In genomic region chr21:34008618-34009017, GRCh38 we compare ENCODE assay signal across 16 cellular contexts.
DNase-seq lines count a peak whose midpoint lies in the region; ATAC-seq lines count a peak whose summit lies in the region.
"Had no signal": no experiment of that assay in that cellular context is flagged by ENCODE, and none has a peak within 500 bp of the region (broad histone marks: within the 10 kb centered on the region; RNA-seq: fewer than 3 reads in every experiment).

No MANE protein-coding gene starts in this region.

- H2AFZ ChIP-seq in trophoblast cell (ENCODE audit: insufficient read depth, low read length, poor library complexity): no peak overlapping the region

- H3K27ac ChIP-seq in CD4-positive, CD25-positive, alpha-beta regulatory T cell (ENCODE audit: insufficient read depth, low read length, poor library complexity, severe bottlenecking): no peak overlapping the region
- no peak overlapping the region for H3K27ac ChIP-seq in trophoblast cell (ENCODE audit: low read depth, low read length)
- H3K27ac ChIP-seq: thoracic aorta had no signal

- H3K4me1 ChIP-seq in CD4-positive, CD25-positive, alpha-beta regulatory T cell (ENCODE audit: control insufficient read depth, insufficient read depth, low read length, poor library complexity, severe bottlenecking): no peaks in the 10 kb centered on the region
- no peaks in the 10 kb centered on the region for H3K4me1 ChIP-seq in trophoblast cell (ENCODE audit: control insufficient read depth in 1 of 2, insufficient read depth in 2 of 2, low read length in 2 of 2)
- H3K4me1 ChIP-seq: BE2C had no signal

- no peak overlapping the region for H4K8ac ChIP-seq in trophoblast cell (ENCODE audit: low read depth, low read length)

- no peaks in the 10 kb centered on the region for H3K79me1 ChIP-seq in trophoblast cell (ENCODE audit: low read length)

- H3K4ac ChIP-seq in trophoblast cell (ENCODE audit: low read depth, low read length): no peak overlapping the region

- no CpG with 5 or more reads among the region's 5 CpGs for WGBS in trophoblast cell (ENCODE audit: extremely low coverage, insufficient coverage, insufficient read length)

- peak overlapping the region in 2 of 3 donors; percentile 68 to 82 for H3K27ac Mint-ChIP-seq in CD4-positive, CD25-positive, alpha-beta regulatory T cell
- H3K27ac Mint-ChIP-seq: IgD-negative memory B cell had no signal

- no peak overlapping the region for H3K23ac ChIP-seq in trophoblast cell (ENCODE audit: low read length)

- no peak overlapping the region for H2BK5ac ChIP-seq in trophoblast cell (ENCODE audit: low read depth, low read length, poor library complexity)

- ATAC-seq in CD4-positive, CD25-positive, alpha-beta regulatory T cell (ENCODE audit: low read depth in 2 of 2): no peak
- no peak for ATAC-seq in GM18511 (IDR thresholded peaks at IDR 0.05; ENCODE audit: unreplicated experiment)
- no peak for ATAC-seq in HG03139 (IDR thresholded peaks at IDR 0.05; ENCODE audit: unreplicated experiment)
- ATAC-seq: naive thymus-derived CD8-positive, alpha-beta T cell had no signal

- H4K12ac ChIP-seq in trophoblast cell (ENCODE audit: low read depth, low read length): no peak overlapping the region

- peaks cover 0 to 19% (median 4%) of the 10 kb centered on the region in 7 donors for H3K9me3 Mint-ChIP-seq in CD4-positive, CD25-positive, alpha-beta regulatory T cell

- no peaks in the 10 kb centered on the region for H3K36me3 ChIP-seq in CD4-positive, CD25-positive, alpha-beta regulatory T cell (ENCODE audit: control insufficient read depth, insufficient read depth, low read length)
- H3K36me3 ChIP-seq in trophoblast cell (ENCODE audit: control insufficient read depth in 1 of 2, insufficient read depth in 2 of 2, low read length in 2 of 2): no peaks in the 10 kb centered on the region
- H3K36me3 ChIP-seq: BE2C, thoracic aorta had no signal

- no peaks in the 10 kb centered on the region for H3K27me3 ChIP-seq in CD4-positive, CD25-positive, alpha-beta regulatory T cell (ENCODE audit: control insufficient read depth, insufficient read depth, low read length)
- H3K27me3 ChIP-seq in trophoblast cell (ENCODE audit: insufficient read depth, low read length): no peaks in the 10 kb centered on the region

- H3K4me3 Mint-ChIP-seq in CD4-positive, CD25-positive, alpha-beta regulatory T cell: no peak overlapping the region
- H3K4me3 Mint-ChIP-seq: naive thymus-derived CD8-positive, alpha-beta T cell had no signal

- no peaks in the 10 kb centered on the region for H3K27me3 Mint-ChIP-seq in CD4-positive, CD25-positive, alpha-beta regulatory T cell
- H3K27me3 Mint-ChIP-seq: IgD-negative memory B cell; naive thymus-derived CD8-positive, alpha-beta T cell had no signal

- H2BK12ac ChIP-seq in trophoblast cell (ENCODE audit: low read length): no peak overlapping the region

- H3K9me3 ChIP-seq in CD4-positive, CD25-positive, alpha-beta regulatory T cell (ENCODE audit: control insufficient read depth in 2 of 2, low read length in 2 of 2): peaks cover 4 to 14% of the 10 kb centered on the region in 2 experiments
- peaks cover 3% of the 10 kb centered on the region for H3K9me3 ChIP-seq in trophoblast cell (ENCODE audit: insufficient read depth, low read depth, low read length)
- H3K9me3 ChIP-seq: BE2C, thoracic aorta had no signal

- H2BK120ac ChIP-seq in trophoblast cell (ENCODE audit: insufficient read depth, low read length, poor library complexity): no peak overlapping the region

- H3K14ac ChIP-seq in trophoblast cell (ENCODE audit: low read length): no peak overlapping the region

- DNase-seq in CD4-positive, CD25-positive, alpha-beta regulatory T cell: no peak
- DNase-seq in HCEC 1CT: peak; percentile 21
- peak; percentile 28 for DNase-seq in activated T-helper 9 cell treated with anti-CD3 and anti-CD28 coated beads, Interleukin-2, amount 50 U/mL, for 16 hours (ENCODE audit: low read depth)
- peak; percentile 89 for DNase-seq in stimulated activated CD4-positive, alpha-beta T cell treated with anti-CD3 and anti-CD28 coated beads, Interleukin-1b, Interleukin-23, amount 100 ng/mL, for 48 hours
- DNase-seq in trophoblast cell: no peak
- DNase-seq in NCI-H2227 (lab: John Stamatoyannopoulos, UW; ENCODE audit: unreplicated experiment): no peak
- DNase-seq: BE2C; GOT3; naive thymus-derived CD8-positive, alpha-beta T cell; NCI-H1048; retina had no signal

- H3K4me1 Mint-ChIP-seq in CD4-positive, CD25-positive, alpha-beta regulatory T cell: peaks cover 0 to 12% (median 11%) of the 10 kb centered on the region in 4 donors
- H3K4me1 Mint-ChIP-seq: IgD-negative memory B cell had no signal

- no peak overlapping the region for H2AK5ac ChIP-seq in trophoblast cell (ENCODE audit: low read length)

- no peak overlapping the region for H3K9ac ChIP-seq in trophoblast cell (ENCODE audit: low read length)

- no peak overlapping the region for H4K91ac ChIP-seq in trophoblast cell (ENCODE audit: low read depth, low read length)

- H3K36me3 Mint-ChIP-seq in CD4-positive, CD25-positive, alpha-beta regulatory T cell: peaks cover 5% of the 10 kb centered on the region

- H3K4me2 ChIP-seq in trophoblast cell (ENCODE audit: low read length): no peak overlapping the region

- no peak overlapping the region for H3K4me3 ChIP-seq in CD4-positive, CD25-positive, alpha-beta regulatory T cell (ENCODE audit: low read depth, low read length)
- H3K4me3 ChIP-seq in trophoblast cell (ENCODE audit: low read depth, low read length): no peak overlapping the region
- H3K4me3 ChIP-seq: lung, thoracic aorta had no signal

- H3K18ac ChIP-seq in trophoblast cell (ENCODE audit: low read length): no peak overlapping the region

- H3K79me2 ChIP-seq in trophoblast cell (ENCODE audit: control insufficient read depth, insufficient read depth, low read length, poor library complexity): no peaks in the 10 kb centered on the region

Comparison
In these comparisons a context has a peak if more than half of its experiments do, and no peak if none do; other contexts are left out.
1. DNase-seq: peak in HCEC 1CT (single experiment), activated T-helper 9 cell treated with anti-CD3 and anti-CD28 coated beads, Interleukin-2, amount 50 U/mL, for 16 hours (single experiment) and stimulated activated CD4-positive, alpha-beta T cell treated with anti-CD3 and anti-CD28 coated beads, Interleukin-1b, Interleukin-23, amount 100 ng/mL, for 48 hours (single experiment); none in CD4-positive, CD25-positive, alpha-beta regulatory T cell (0 of 3), trophoblast cell (0 of 2) and NCI-H2227 (single experiment).